15 cellular contexts compared by ENCODE assay signal in genomic region chr3:124785966-124786365, GRCh38. TPM values are rescaled to one million over a fixed set of nuclear protein-coding genes. Genes with fewer than 3 reads are reported as not detected.
DNase-seq lines count a peak whose midpoint lies in the region; ATAC-seq, FAIRE-seq and TF ChIP-seq lines count a peak whose summit lies in the region.
"Had no signal": no experiment of that assay in that cellular context is flagged by ENCODE, and none has a peak within 500 bp of the region (broad histone marks: within the 10 kb centered on the region; RNA-seq: fewer than 3 reads in every experiment).

No MANE protein-coding gene starts in this region.

- H3K27ac Mint-ChIP-seq in natural killer cell, result no peak overlapping the region
- H3K27ac Mint-ChIP-seq in natural killer cell treated with Interleukin-12 subunit alpha and Interleukin-12 subunit beta and Interleukin-15 and Interleukin-18, amount 100 ng/mL, for 72 hours, result no peak overlapping the region
- H3K27ac Mint-ChIP-seq: T-helper 2 cell treated with Interferon-gamma antibody and Interleukin-4, amounts not matched to agents 5 μg/mL and 100 μg/mL, for 36 hours had no signal

- H3K4me3 ChIP-seq in endothelial cell of umbilical vein (replicated peaks in 1 of 3; ENCODE audit: insufficient read depth in 1 of 3, low read depth in 1 of 3, low read length in 3 of 3) (no peak overlapping the region), rectal smooth muscle tissue (ENCODE audit: low read length) (no peak overlapping the region), vagina (no peak overlapping the region)

- CTCF ChIA-PET in endothelial cell of umbilical vein (lab: Charles Lee), result interaction anchor here (0.7 to 6.9 kb wide), 25 partner anchors 8 to 134 kb away, joined by 3 to 289 read pairs (median 7); no protein-coding TSS in a partner anchor

- H3K4me3 Mint-ChIP-seq in natural killer cell, result peak overlapping the region; percentile 60
- H3K4me3 Mint-ChIP-seq in natural killer cell treated with Interleukin-12 subunit alpha and Interleukin-12 subunit beta and Interleukin-15 and Interleukin-18, amount 100 ng/mL, for 72 hours, result no peak overlapping the region
- H3K4me3 Mint-ChIP-seq: T-helper 2 cell treated with Interferon-gamma antibody and Interleukin-4, amounts not matched to agents 5 μg/mL and 100 μg/mL, for 36 hours had no signal

- no TSS peak for BruUV-seq in endothelial cell of umbilical vein (replicated peaks; lab: Mats Ljungman, UMichigan)

- intact Hi-C loops in natural killer cell (cut with micrococcal nuclease), result no loop called here
- intact Hi-C loops in endothelial cell of umbilical vein (cut with micrococcal nuclease), result loop anchor here (1.0 to 5.0 kb wide), 4 partner anchors 25 to 115 kb away; partner anchors contain the start of gene ITGB5
- intact Hi-C loops in vagina (cut with DNase I), result no loop called here

- TF ChIP-seq POLR2A in endothelial cell of umbilical vein (IDR thresholded peaks at IDR 0.05; ENCODE audit: low read depth, low read length), result no peak
- no peak for TF ChIP-seq POLR2A in vagina (IDR thresholded peaks at IDR 0.05)

- no peaks in the 10 kb centered on the region for H3K9me1 ChIP-seq in endothelial cell of umbilical vein (replicated peaks; ENCODE audit: control insufficient read depth, extremely low read depth, insufficient read depth, low read length)

- H3K9ac ChIP-seq in endothelial cell of umbilical vein (replicated peaks; ENCODE audit: extremely low read depth, insufficient read depth, low read length), result no peak overlapping the region
- no peak overlapping the region for H3K9ac ChIP-seq in rectal smooth muscle tissue (ENCODE audit: low read length)

- H3K27ac ChIP-seq in endothelial cell of umbilical vein (ENCODE audit: insufficient read depth, low read depth, low read length) (no peak overlapping the region), rectal smooth muscle tissue (ENCODE audit: low read depth, low read length) (peak overlapping the region; percentile 69), vagina (peak overlapping the region; percentile 84)

- TF ChIP-seq CTCF in natural killer cell (IDR thresholded peaks at IDR 0.05) (no peak), endothelial cell of umbilical vein (IDR thresholded peaks at IDR 0.05; ENCODE audit: extremely low read depth in 1 of 2, insufficient read depth in 1 of 2, low read depth in 1 of 2, low read length in 2 of 2) (no peak), vagina (IDR thresholded peaks at IDR 0.05) (no peak)

- H3K27me3 ChIP-seq in endothelial cell of umbilical vein (ENCODE audit: control insufficient read depth in 2 of 2, insufficient read depth in 2 of 2, low read length in 2 of 2) (no peaks in the 10 kb centered on the region), rectal smooth muscle tissue (ENCODE audit: control insufficient read depth, insufficient read depth, low read length) (no peaks in the 10 kb centered on the region), vagina (no peaks in the 10 kb centered on the region)

- H3K36me3 ChIP-seq in endothelial cell of umbilical vein (ENCODE audit: control insufficient read depth in 2 of 2, extremely low read depth in 1 of 2, insufficient read depth in 2 of 2, low read length in 2 of 2) (no peaks in the 10 kb centered on the region), rectal smooth muscle tissue (ENCODE audit: control insufficient read depth, insufficient read depth, low read length) (no peaks in the 10 kb centered on the region), vagina (no peaks in the 10 kb centered on the region)

- H3K9me3 Mint-ChIP-seq in natural killer cell, result no peaks in the 10 kb centered on the region
- H3K9me3 Mint-ChIP-seq in natural killer cell treated with Interleukin-12 subunit alpha and Interleukin-12 subunit beta and Interleukin-15 and Interleukin-18, amount 100 ng/mL, for 72 hours, result no peaks in the 10 kb centered on the region
- H3K9me3 Mint-ChIP-seq: T-helper 2 cell treated with Interferon-gamma antibody and Interleukin-4, amounts not matched to agents 5 μg/mL and 100 μg/mL, for 36 hours had no signal

- no peak overlapping the region for H3K4me2 ChIP-seq in endothelial cell of umbilical vein (ENCODE audit: insufficient read depth, low read length)

- DNase-seq in natural killer cell (no peak), endothelial cell of umbilical vein (ENCODE audit: low read depth, low spot score) (no peak), vagina (ENCODE audit: extremely low spot score in 2 of 2) (no peak), T1000 (lab: John Stamatoyannopoulos, UW) (no peak)
- DNase-seq in natural killer cell treated with Interleukin-12 subunit alpha and Interleukin-12 subunit beta and Interleukin-15 and Interleukin-18, amount 100 ng/mL, for 72 hours (ENCODE audit: low spot score), result no peak
- no peak for DNase-seq in activated CD4-positive, alpha-beta T cell treated with anti-CD3 and anti-CD28 coated beads for 4 hours
- DNase-seq: activated CD4-positive, alpha-beta T cell treated with anti-CD3 and anti-CD28 coated beads for 1 hour; activated gamma-delta T cell; cortex of kidney; kidney; NCI-H1436 treated with DMSO at 0.1 percent for 48 hours; NCI-H345 had no signal

- ATAC-seq in natural killer cell (no peak), HG03095 (IDR thresholded peaks at IDR 0.05; ENCODE audit: unreplicated experiment) (no peak)
- no peak for ATAC-seq in natural killer cell treated with Interleukin-12 subunit alpha and Interleukin-12 subunit beta and Interleukin-15 and Interleukin-18, amount 100 ng/mL, for 72 hours

- no peaks in the 10 kb centered on the region for H3K36me3 Mint-ChIP-seq in natural killer cell
- no peaks in the 10 kb centered on the region for H3K36me3 Mint-ChIP-seq in natural killer cell treated with Interleukin-12 subunit alpha and Interleukin-12 subunit beta and Interleukin-15 and Interleukin-18, amount 100 ng/mL, for 72 hours

- H3K79me2 ChIP-seq in endothelial cell of umbilical vein (ENCODE audit: control insufficient read depth, insufficient read depth, low read length), result no peaks in the 10 kb centered on the region

- H3K9me3 ChIP-seq in endothelial cell of umbilical vein (replicated peaks; ENCODE audit: control insufficient read depth, insufficient read depth, low read length) (no peaks in the 10 kb centered on the region), vagina (no peaks in the 10 kb centered on the region)

- POLR2A ChIA-PET in endothelial cell of umbilical vein (lab: Charles Lee), result no interaction called here

- H3K4me1 ChIP-seq in endothelial cell of umbilical vein (ENCODE audit: control insufficient read depth, extremely low read depth, insufficient read depth, low read length) (peaks cover 7% of the 10 kb centered on the region), rectal smooth muscle tissue (ENCODE audit: control insufficient read depth, insufficient read depth, low read length) (peaks cover 20% of the 10 kb centered on the region), vagina (peaks cover 56% of the 10 kb centered on the region)

- no peaks in the 10 kb centered on the region for H4K20me1 ChIP-seq in endothelial cell of umbilical vein (replicated peaks; ENCODE audit: control insufficient read depth, extremely low read depth, insufficient read depth, low read length)

- peak; percentile 37 for FAIRE-seq in endothelial cell of umbilical vein (lab: Jason Lieb, UNC)
- FAIRE-seq: kidney had no signal

- H2AFZ ChIP-seq in endothelial cell of umbilical vein (ENCODE audit: low read depth, low read length), result no peak overlapping the region

- H3K4me1 Mint-ChIP-seq in natural killer cell, result peaks cover 37 to 44% of the 10 kb centered on the region in 2 donors
- H3K4me1 Mint-ChIP-seq in natural killer cell treated with Interleukin-12 subunit alpha and Interleukin-12 subunit beta and Interleukin-15 and Interleukin-18, amount 100 ng/mL, for 72 hours (ENCODE audit: low read depth in 2 of 2), result peaks cover 20 to 25% of the 10 kb centered on the region in 2 donors

- H3K27me3 Mint-ChIP-seq in natural killer cell (ENCODE audit: low read depth in 2 of 2), result peaks cover 0 to 9% of the 10 kb centered on the region in 2 donors
- peaks cover 0 to 6% of the 10 kb centered on the region in 2 donors for H3K27me3 Mint-ChIP-seq in natural killer cell treated with Interleukin-12 subunit alpha and Interleukin-12 subunit beta and Interleukin-15 and Interleukin-18, amount 100 ng/mL, for 72 hours

- dilution Hi-C loops in endothelial cell of umbilical vein (cut with MboI; ENCODE audit: extremely low pct_ligation_motif_present, low sequenced_read_pairs), result no loop called here

TF ChIP-seq in endothelial cell of umbilical vein, 7 proteins besides CTCF, POLR2A, EP300 and RAD21:
- TF ChIP-seq MYC (IDR thresholded peaks at IDR 0.05; ENCODE audit: low read depth, low read length), result no peak
- TF ChIP-seq, protein P1, sequence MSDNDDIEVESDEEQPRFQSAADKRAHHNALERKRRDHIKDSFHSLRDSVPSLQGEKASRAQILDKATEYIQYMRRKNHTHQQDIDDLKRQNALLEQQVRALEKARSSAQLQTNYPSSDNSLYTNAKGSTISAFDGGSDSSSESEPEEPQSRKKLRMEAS (IDR thresholded peaks at IDR 0.05; ENCODE audit: insufficient read depth, insufficient read length), result no peak
- TF ChIP-seq JUN (IDR thresholded peaks at IDR 0.05; ENCODE audit: borderline replicate concordance, insufficient read depth, insufficient read length, low read depth), result no peak
- TF ChIP-seq GATA2 (IDR thresholded peaks at IDR 0.05; ENCODE audit: insufficient read depth, insufficient read length, low read depth, low read length), result no peak
- no peak for TF ChIP-seq FOS (IDR thresholded peaks at IDR 0.05; ENCODE audit: borderline replicate concordance, insufficient read depth, low read length)
- no peak for TF ChIP-seq POLR2AphosphoS5 (IDR thresholded peaks at IDR 0.05; ENCODE audit: insufficient read depth, low read depth, low read length)
- TF ChIP-seq EZH2 (IDR thresholded peaks at IDR 0.05; ENCODE audit: borderline replicate concordance, low read depth, low read length, severe bottlenecking), result no peak

RNA-seq across cellular contexts. Expression of gene UMPS, which starts 55.7 kb away (rescaled TPM):
- total RNA-seq in natural killer cell (10 to 100 TPM in 2 of 3 donors, 1 to 10 TPM in 1; 9.1 to 21.2 (median 12.2) TPM), endothelial cell of umbilical vein (41.9 and 50.2 TPM in 2 replicates), vagina (13.3 TPM)
- 10 to 100 TPM; 42.0 to 56.7 TPM for total RNA-seq in natural killer cell treated with Interleukin-12 subunit alpha and Interleukin-12 subunit beta and Interleukin-15 and Interleukin-18, amount 100 ng/mL, for 72 hours
- 21.5 and 38.6 TPM in 2 replicates for polyA plus RNA-seq in endothelial cell of umbilical vein
- 32.4 and 35.7 TPM in 2 replicates for polyA plus RNA-seq in endothelial cell of umbilical vein (2011; cell fraction: cytosol; rRNA removed)
- 19.1 and 27.0 TPM in 2 replicates for polyA plus RNA-seq in endothelial cell of umbilical vein (2011; cell fraction: nucleus; rRNA removed)
- 29.0 and 36.5 TPM in 2 replicates for polyA plus RNA-seq in endothelial cell of umbilical vein (2012)
- polyA minus RNA-seq in endothelial cell of umbilical vein, result 21.2 and 22.3 TPM in 2 replicates
- 118 TPM for polyA minus RNA-seq in endothelial cell of umbilical vein (2011; cell fraction: cytosol; rRNA and poly(A)+ RNA removed)
- polyA minus RNA-seq in endothelial cell of umbilical vein (2011; cell fraction: nucleus; rRNA and poly(A)+ RNA removed), result 6.8 and 10.1 TPM in 2 replicates
